In genomic region chr1:152036316-152037216, GRCh38 we compare ENCODE assay signal across 8 cellular contexts. TPM values are rescaled to one million over a fixed set of nuclear protein-coding genes. Genes with fewer than 3 reads are reported as not detected.
DNase-seq lines count a peak whose midpoint lies in the region; ATAC-seq and TF ChIP-seq lines count a peak whose summit lies in the region.

Gene S100A11, minus strand, starts transcription at chr1:152037004. Its CDS starts 89 bp downstream, at chr1:152036915.

- ATAC-seq in HCT116: peak; percentile 91
- ATAC-seq in HG03108 (IDR thresholded peaks at IDR 0.05; ENCODE audit: unreplicated experiment): no peak

- H3K27me3 ChIP-seq in HCT116 (ENCODE audit: insufficient read depth, low read length): no peaks in the 10 kb centered on the region; the same call in 1 of the 2 replicates

- BruUV-seq in HCT116 (replicated peaks; lab: Mats Ljungman, UMichigan): TSS peak; percentile 71

- no peak for TF ChIP-seq RAD21 in HCT116 (IDR thresholded peaks at IDR 0.05; ENCODE audit: low read depth)

- RAD21 ChIA-PET in HCT116 (lab: Charles Lee; ENCODE audit: low non-redundant PET in 1 of 2, low total read pairs in 2 of 2, uncharacterized antibody in 2 of 2, unreplicated experiment in 2 of 2): no interaction called here

- peak; percentile 66 for TF ChIP-seq POLR2A in HCT116 (IDR thresholded peaks at IDR 0.05; ENCODE audit: borderline replicate concordance, extremely low read depth, insufficient read depth, insufficient read length)

- peak within 1 kb of the TSS; percentile 79 for H3K27ac ChIP-seq in HCT116 (ENCODE audit: low read depth, low read length)

- no peak within 1 kb of the TSS for H2AFZ ChIP-seq in HCT116 (ENCODE audit: low read depth, low read length, poor library complexity, severe bottlenecking)

- POLR2A ChIA-PET in HCT116 (lab: Charles Lee): interaction anchor here (0.9 to 2.1 kb wide), 7 partner anchors 8 to 356 kb away, joined by 3 to 35 read pairs (median 4); no protein-coding TSS in a partner anchor

- peak within 1 kb of the TSS; percentile 89 for H3K4me2 ChIP-seq in HCT116 (ENCODE audit: low read length)

- H3K36me3 ChIP-seq in HCT116 (ENCODE audit: control insufficient read depth in 1 of 2, insufficient read depth in 2 of 2, low read length in 2 of 2): peaks cover 19 to 21% of the 10 kb centered on the region in 2 experiments

- no peaks in the 10 kb centered on the region for H4K20me1 ChIP-seq in HCT116 (ENCODE audit: insufficient read depth)

- no peaks in the 10 kb centered on the region for H3K9me2 ChIP-seq in HCT116 (ENCODE audit: insufficient read depth)

- peak within 1 kb of the TSS; percentile 86 for H3K9ac ChIP-seq in HCT116 (ENCODE audit: low read length)

- DNase-seq in DMS79 (lab: John Stamatoyannopoulos, UW) (peak; percentile 49), HCT116 (ENCODE audit: low read depth, low spot score) (peak; percentile 48), NCI-H774 (lab: John Stamatoyannopoulos, UW) (peak; percentile 29), medulla oblongata (ENCODE audit: extremely low spot score) (peak; percentile 69)
- peak; percentile 86 for DNase-seq in activated CD8-positive, alpha-beta memory T cell treated with anti-CD3 and anti-CD28 coated beads for 24 hours
- peak; percentile 14 for DNase-seq in effector CD8-positive, alpha-beta T cell (lab: John Stamatoyannopoulos, UW)
- peak; percentile 60 for DNase-seq in stimulated activated CD8-positive, alpha-beta memory T cell treated with anti-CD3 and anti-CD28 coated beads, Interleukin-12 subunit alpha, Interleukin-12 subunit beta, amount 100 ng/mL, for 4 hours (ENCODE audit: low read depth)

- TF ChIP-seq CTCF in HCT116 (IDR thresholded peaks at IDR 0.05 in 2 of 3, conservative IDR thresholded peaks at IDR 0.05 in 1 of 3; ENCODE audit: borderline replicate concordance in 1 of 3, insufficient read depth in 1 of 3, low read depth in 2 of 3, low read length in 2 of 3): no peak

- intact Hi-C loops in HCT116 (cut with micrococcal nuclease): loop anchor here (1.0 kb wide), 1 partner anchor 12 kb away; no protein-coding TSS in a partner anchor

- H3K79me2 ChIP-seq in HCT116 (ENCODE audit: insufficient read depth, low read length): peaks cover 38% of the 10 kb centered on the region

- CTCF ChIA-PET in HCT116 (lab: Charles Lee): interaction anchor here (0.7 to 3.8 kb wide), 6 partner anchors 10 to 422 kb away, joined by 3 to 26 read pairs (median 6); no protein-coding TSS in a partner anchor

- H3K4me3 ChIP-seq in HCT116 (replicated peaks in 1 of 2; ENCODE audit: low read depth in 1 of 2, low read length in 2 of 2): peak within 1 kb of the TSS; percentile 64 to 70

- H3K9me3 ChIP-seq in HCT116 (ENCODE audit: control insufficient read depth in 1 of 2, insufficient read depth in 1 of 2, low read depth in 1 of 2, low read length in 2 of 2): no peaks in the 10 kb centered on the region

- peaks cover 19 to 28% of the 10 kb centered on the region in 2 experiments for H3K4me1 ChIP-seq in HCT116 (ENCODE audit: control insufficient read depth in 1 of 2, insufficient read depth in 2 of 2, low read length in 2 of 2)

TF ChIP-seq in HCT116, 20 proteins besides CTCF, POLR2A, EP300 and RAD21:
- TF ChIP-seq CBX3 (IDR thresholded peaks at IDR 0.05; ENCODE audit: low read depth) (no peak), TCF7L2 (IDR thresholded peaks at IDR 0.05; ENCODE audit: borderline replicate concordance, extremely low read depth, insufficient read depth, insufficient read length) (no peak), ZBTB33 (IDR thresholded peaks at IDR 0.05; ENCODE audit: extremely low read depth, insufficient replicate concordance, low read length) (peak; percentile 16), POLR2AphosphoS5 (IDR thresholded peaks at IDR 0.05; ENCODE audit: low read depth, low read length) (peak; percentile 98), FOSL1 (IDR thresholded peaks at IDR 0.05; ENCODE audit: low read depth) (no peak), MAX (IDR thresholded peaks at IDR 0.05) (peak; percentile 62), SP1 (IDR thresholded peaks at IDR 0.05; ENCODE audit: low read depth) (no peak), ZFX (IDR thresholded peaks at IDR 0.05) (peak; percentile 42; the same call in 1 of the 2 replicates), ZNF274 (IDR thresholded peaks at IDR 0.05; ENCODE audit: low read depth, low read length) (no peak), EGR1 (IDR thresholded peaks at IDR 0.05; ENCODE audit: low read depth) (peak; percentile 85), YY1 (IDR thresholded peaks at IDR 0.05; ENCODE audit: extremely low read depth, insufficient replicate concordance, low read depth, low read length) (no peak), SIN3A (IDR thresholded peaks at IDR 0.05; ENCODE audit: low read depth) (peak; percentile 67), SRF (IDR thresholded peaks at IDR 0.05; ENCODE audit: low read depth) (no peak), EZH2 (IDR thresholded peaks at IDR 0.05) (no peak), EZH2phosphoT487 (IDR thresholded peaks at IDR 0.05; ENCODE audit: borderline replicate concordance) (no peak), ATF3 (IDR thresholded peaks at IDR 0.05) (no peak), JUND (IDR thresholded peaks at IDR 0.05) (no peak; the same call in 1 of the 2 replicates), CEBPB (IDR thresholded peaks at IDR 0.05; ENCODE audit: low read depth) (no peak), REST (IDR thresholded peaks at IDR 0.05; ENCODE audit: low read depth) (no peak), ELF1 (IDR thresholded peaks at IDR 0.05; ENCODE audit: borderline replicate concordance, low read depth) (no peak)

RNA-seq across cellular contexts. Expression of gene S100A11, which starts in this region (rescaled TPM):
- total RNA-seq in HCT116 (2021; ENCODE audit: unreplicated experiment): 229 TPM
- 638 and 798 TPM in 2 replicates for polyA plus RNA-seq in HCT116 (2012)

Comparison
In these comparisons a context has a peak if more than half of its experiments do, and no peak if none do; other contexts are left out.
1. DNase-seq: peak in every context shown above with its lines; median percentile 86 in activated CD8-positive, alpha-beta memory T cell treated with anti-CD3 and anti-CD28 coated beads for 24 hours; 69 in medulla oblongata; 60 in stimulated activated CD8-positive, alpha-beta memory T cell treated with anti-CD3 and anti-CD28 coated beads, Interleukin-12 subunit alpha, Interleukin-12 subunit beta, amount 100 ng/mL, for 4 hours; 49 in DMS79; 48 in HCT116; 29 in NCI-H774; 14 in effector CD8-positive, alpha-beta T cell.